8 cellular contexts compared by ENCODE assay signal in the genomic region with DNA sequence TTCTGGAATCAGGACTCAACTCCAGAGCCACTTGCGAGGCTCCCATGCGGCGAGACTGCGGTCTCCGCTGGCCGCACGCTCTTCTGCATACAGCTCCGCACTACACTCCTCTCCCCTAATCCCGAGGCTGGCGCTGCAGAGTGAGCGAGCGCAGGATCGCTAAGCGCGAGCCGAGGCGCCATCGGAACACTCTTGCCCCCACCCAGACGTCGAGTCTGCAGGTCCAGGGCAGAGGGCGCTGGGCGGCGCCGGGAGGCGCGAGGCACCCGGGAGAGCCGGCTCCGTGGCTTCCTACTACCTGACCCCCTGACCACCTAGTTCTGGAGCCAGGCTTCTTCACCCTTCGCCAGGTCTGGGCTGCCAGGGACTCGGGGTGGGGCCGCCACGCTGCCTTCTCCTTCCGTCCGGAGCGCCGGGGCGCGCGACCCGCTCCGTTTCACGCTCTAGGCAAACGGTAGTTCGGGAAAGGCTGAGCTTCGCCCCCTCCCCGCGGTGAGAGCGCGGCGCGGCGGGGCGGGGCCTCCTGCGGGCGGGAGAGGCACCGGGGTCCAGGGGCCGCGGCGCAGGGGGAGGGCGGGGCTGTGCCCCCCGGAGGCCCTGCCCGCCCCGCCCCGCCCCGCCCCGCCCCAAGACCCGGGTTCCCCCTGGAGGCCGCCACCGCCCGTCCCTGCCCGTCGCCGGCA. TPM values are rescaled to one million over a fixed set of nuclear protein-coding genes. Genes with fewer than 3 reads are reported as not detected.
DNase-seq lines count a peak whose midpoint lies in the region; ATAC-seq and TF ChIP-seq lines count a peak whose summit lies in the region.

No MANE protein-coding gene starts in this region.

- H3K9me3 Mint-ChIP-seq in activated naive CD8-positive, alpha-beta T cell treated with anti-CD3 and anti-CD28 coated beads, Interleukin-2, amount 10 ng/mL, durations not matched to agents 7 days and 5 days, result no peaks in the 10 kb centered on the region

- H3K9ac ChIP-seq in Loucy (ENCODE audit: low read depth, low read length, poor library complexity, severe bottlenecking), result peak overlapping the region; percentile 88
- H3K9ac ChIP-seq in SK-N-MC (ENCODE audit: insufficient read length), result peak overlapping the region; percentile 81

- peak in 1 of 2 donors; percentile 37 for TF ChIP-seq POLR2A in uterus (IDR thresholded peaks at IDR 0.05)

- H3K27me3 Mint-ChIP-seq in activated naive CD8-positive, alpha-beta T cell treated with anti-CD3 and anti-CD28 coated beads, Interleukin-2, amount 10 ng/mL, durations not matched to agents 7 days and 5 days, result peaks cover 34% of the 10 kb centered on the region

- H3K27ac ChIP-seq in SK-N-MC, result peak overlapping the region; percentile 68
- peak overlapping the region; percentile 60 for H3K27ac ChIP-seq in osteoblast (ENCODE audit: low read depth, low read length)
- peak overlapping the region; percentile 76 to 83 for H3K27ac ChIP-seq in uterus

- POLR2A ChIA-PET in activated naive CD8-positive, alpha-beta T cell treated with anti-CD3 and anti-CD28 coated beads, Interleukin-2, amount 10 ng/mL, durations not matched to agents 7 days and 5 days (lab: Charles Lee), result interaction anchor here (1.5 kb wide), 1 partner anchor 97 kb away, joined by 5 read pairs; no protein-coding TSS in a partner anchor

- H3K36me3 Mint-ChIP-seq in activated naive CD8-positive, alpha-beta T cell treated with anti-CD3 and anti-CD28 coated beads, Interleukin-2, amount 10 ng/mL, durations not matched to agents 7 days and 5 days, result peaks cover 3% of the 10 kb centered on the region

- H3F3A ChIP-seq in Loucy (ENCODE audit: low read depth), result peaks cover 6% of the 10 kb centered on the region; the same call in 1 of the 2 replicates

- DNase-seq in G401 (ENCODE audit: low spot score), result peak; percentile 80
- DNase-seq in GOT3 (lab: John Stamatoyannopoulos, UW), result peak; percentile 64
- DNase-seq in SK-N-MC (ENCODE audit: low read depth, low spot score), result no peak
- DNase-seq in activated naive CD8-positive, alpha-beta T cell treated with anti-CD3 and anti-CD28 coated beads, Interleukin-2, amount 10 ng/mL, durations not matched to agents 7 days and 5 days, result peak; percentile 74
- DNase-seq in Right ventricle myocardium superior, result peak; percentile 82
- peak; percentile 97 for DNase-seq in osteoblast (ENCODE audit: insufficient read length, low spot score, missing footprints)
- peak; percentile 68 to 70 for DNase-seq in uterus

- H3K4me1 Mint-ChIP-seq in activated naive CD8-positive, alpha-beta T cell treated with anti-CD3 and anti-CD28 coated beads, Interleukin-2, amount 10 ng/mL, durations not matched to agents 7 days and 5 days, result peaks cover 20% of the 10 kb centered on the region

- H3K36me3 ChIP-seq in Loucy (ENCODE audit: insufficient read depth, low read length), result no peaks in the 10 kb centered on the region
- no peaks in the 10 kb centered on the region for H3K36me3 ChIP-seq in SK-N-MC (ENCODE audit: insufficient read depth, low read length)
- no peaks in the 10 kb centered on the region for H3K36me3 ChIP-seq in osteoblast (ENCODE audit: insufficient read depth, low read length)
- H3K36me3 ChIP-seq in uterus, result no peaks in the 10 kb centered on the region

- peak; percentile 10; the same call in 1 of the 2 replicates for TF ChIP-seq CTCF in Loucy (conservative IDR thresholded peaks at IDR 0.05; ENCODE audit: low read length)
- no peak for TF ChIP-seq CTCF in osteoblast (IDR thresholded peaks at IDR 0.05; ENCODE audit: extremely low read depth, low read depth, low read length)
- TF ChIP-seq CTCF in uterus (IDR thresholded peaks at IDR 0.05), result peak in 2 of 4 experiments; percentile 13 to 15

- H4K20me1 ChIP-seq in Loucy (ENCODE audit: insufficient read depth, low read length, poor library complexity, severe bottlenecking), result no peaks in the 10 kb centered on the region
- H4K20me1 ChIP-seq in osteoblast (ENCODE audit: insufficient read depth, low read length), result no peaks in the 10 kb centered on the region

- ATAC-seq in activated naive CD8-positive, alpha-beta T cell treated with anti-CD3 and anti-CD28 coated beads, Interleukin-2, amount 10 ng/mL, durations not matched to agents 7 days and 5 days (ENCODE audit: low read depth), result peak; percentile 73
- ATAC-seq in Right ventricle myocardium superior (ENCODE audit: poor library complexity), result peak; percentile 89

- H2AFZ ChIP-seq in Loucy (ENCODE audit: low read length) (peak overlapping the region; percentile 95), osteoblast (ENCODE audit: low read length) (peak overlapping the region; percentile 89)

- H3K9me2 ChIP-seq in Loucy (replicated peaks; ENCODE audit: low read depth, low read length), result no peaks in the 10 kb centered on the region

- H3K4me2 ChIP-seq in Loucy (ENCODE audit: low read depth, low read length, poor library complexity, severe bottlenecking) (peak overlapping the region; percentile 83), osteoblast (ENCODE audit: insufficient read depth, low read length) (peak overlapping the region; percentile 83)

- H3K4me3 Mint-ChIP-seq in activated naive CD8-positive, alpha-beta T cell treated with anti-CD3 and anti-CD28 coated beads, Interleukin-2, amount 10 ng/mL, durations not matched to agents 7 days and 5 days, result peak overlapping the region; percentile 91

- in situ Hi-C loops in G401 (cut with HindIII; ENCODE audit: low sequenced_read_pairs), result no loop called here

- H3K4me1 ChIP-seq in Loucy (ENCODE audit: insufficient read depth, low read length, poor library complexity, severe bottlenecking), result peaks cover 53% of the 10 kb centered on the region
- H3K4me1 ChIP-seq in osteoblast (ENCODE audit: insufficient read depth, low read length), result peaks cover 19% of the 10 kb centered on the region
- H3K4me1 ChIP-seq in uterus, result no peaks in the 10 kb centered on the region

- H3K9me3 ChIP-seq in Loucy (ENCODE audit: insufficient read depth, low read depth, low read length) (no peaks in the 10 kb centered on the region), SK-N-MC (ENCODE audit: low read depth, low read length) (no peaks in the 10 kb centered on the region), osteoblast (ENCODE audit: low read depth, low read length) (no peaks in the 10 kb centered on the region), uterus (no peaks in the 10 kb centered on the region)

- peak overlapping the region; percentile 50 for H3K27ac Mint-ChIP-seq in activated naive CD8-positive, alpha-beta T cell treated with anti-CD3 and anti-CD28 coated beads, Interleukin-2, amount 10 ng/mL, durations not matched to agents 7 days and 5 days

- peak overlapping the region; percentile 96 for H3K4me3 ChIP-seq in Loucy (ENCODE audit: low read length, poor library complexity, severe bottlenecking)
- H3K4me3 ChIP-seq in SK-N-MC, result peak overlapping the region; percentile 95
- peak overlapping the region; percentile 79 for H3K4me3 ChIP-seq in osteoblast (ENCODE audit: insufficient read depth, low read length)
- H3K4me3 ChIP-seq in uterus, result peak overlapping the region; percentile 52 to 66

- intact Hi-C loops in Right ventricle myocardium superior (cut with DNase I), result no loop called here
- intact Hi-C loops in uterus (cut with DNase I; ENCODE audit: low total_unique reads), result no loop called here

- H3K79me2 ChIP-seq in Loucy (ENCODE audit: insufficient read depth, low read length) (peaks cover 3% of the 10 kb centered on the region; the same call in 1 of the 2 replicates), osteoblast (ENCODE audit: insufficient read depth, low read length) (no peaks in the 10 kb centered on the region)

- no peaks in the 10 kb centered on the region for H3K27me3 ChIP-seq in Loucy (ENCODE audit: insufficient read depth, low read length, poor library complexity, severe bottlenecking)
- no peaks in the 10 kb centered on the region for H3K27me3 ChIP-seq in osteoblast (ENCODE audit: insufficient read depth, low read length)
- no peaks in the 10 kb centered on the region for H3K27me3 ChIP-seq in uterus

RNA-seq across cellular contexts. Expression of gene TUBB2A, which starts 5.4 kb away (rescaled TPM):
- 169 and 184 TPM in 2 replicates for total RNA-seq in G401 (2014; rRNA removed; shearing (Covaris generic))
- 1 to 10 TPM; 1.9 to 2.2 TPM for total RNA-seq in activated naive CD8-positive, alpha-beta T cell treated with anti-CD3 and anti-CD28 coated beads, Interleukin-2, amount 10 ng/mL, durations not matched to agents 7 days and 5 days
- total RNA-seq in Right ventricle myocardium superior, result 18.2 TPM
- 44.5 and 49.5 TPM in 2 replicates for total RNA-seq in osteoblast
- total RNA-seq in uterus, result 100 to 1,000 TPM in 1 of 4 donors, 10 to 100 TPM in 3; 21.5 to 100 (median 59.0) TPM

RNA-seq across cellular contexts. Expression of gene BPHL, which starts 44.2 kb away (rescaled TPM):
- total RNA-seq in G401 (2014; rRNA removed; shearing (Covaris generic)), result 47.0 and 56.9 TPM in 2 replicates
- 1 to 10 TPM; 7.7 to 8.4 TPM for total RNA-seq in activated naive CD8-positive, alpha-beta T cell treated with anti-CD3 and anti-CD28 coated beads, Interleukin-2, amount 10 ng/mL, durations not matched to agents 7 days and 5 days
- total RNA-seq in Right ventricle myocardium superior (22.2 TPM), osteoblast (19.9 and 20.3 TPM in 2 replicates), uterus (10 to 100 TPM in 3 of 4 donors, 1 to 10 TPM in 1; 4.1 to 30.9 (median 22.0) TPM)
